In genomic region chr7:65230231-65230630, GRCh38 we compare ENCODE assay signal across 21 cellular contexts.
"Had no signal": no experiment of that assay in that cellular context is flagged by ENCODE, and none has a peak within 500 bp of the region (broad histone marks: within the 10 kb centered on the region; RNA-seq: fewer than 3 reads in every experiment).

No MANE protein-coding gene starts in this region.

- ATAC-seq: T-cell had no signal

- H3K9me3 ChIP-seq: SK-N-SH had no signal

- DNase-seq: Karpas-422, KG1, MM.1S, NCI-H1105, NCI-H1417, NCI-H1436 treated with DMSO at 0.1 percent for 48 hours, NCI-H1694 treated with DMSO at 0.1 percent for 48 hours, NCI-H2029, NCI-H2081 treated with DMSO at 0.1 percent for 48 hours, NCI-H2171, NCI-H226, NCI-H446, NCI-H510A, NCI-H524 treated with DMSO at 0.1 percent for 48 hours, NCI-H69, NCI-H774, SHP77, SK-N-SH, SW 1271, T-cell had no signal

- H3K27ac ChIP-seq: RWPE1 had no signal
